In the genomic region with DNA sequence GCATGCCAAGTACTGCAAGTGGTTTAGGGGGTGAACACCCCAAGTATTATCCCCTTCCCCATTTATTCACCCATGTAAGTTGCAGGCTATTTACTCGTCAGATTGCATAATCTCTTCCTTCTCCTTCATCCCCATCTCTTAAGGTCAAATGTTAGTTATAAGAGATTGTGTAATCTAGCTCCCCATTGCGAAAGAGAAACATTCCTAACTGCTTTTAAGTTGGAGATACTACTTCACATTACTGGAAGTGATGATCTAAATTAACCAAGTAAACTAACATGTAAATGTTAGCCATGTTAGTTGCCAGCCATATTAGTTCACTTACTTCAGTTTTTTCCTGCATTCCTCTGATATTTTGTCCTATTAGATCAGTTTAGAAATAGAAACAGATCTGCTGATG, we compare ENCODE assay signal across 2 cellular contexts.
TF ChIP-seq lines count a peak whose summit lies in the region.

No MANE protein-coding gene starts in this region.

TF ChIP-seq in A549, 52 proteins besides CTCF, POLR2A, EP300 and RAD21:
- TF ChIP-seq, protein P1, sequence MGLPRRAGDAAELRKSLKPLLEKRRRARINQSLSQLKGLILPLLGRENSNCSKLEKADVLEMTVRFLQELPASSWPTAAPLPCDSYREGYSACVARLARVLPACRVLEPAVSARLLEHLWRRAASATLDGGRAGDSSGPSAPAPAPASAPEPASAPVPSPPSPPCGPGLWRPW (IDR thresholded peaks at IDR 0.05): peak; percentile 93
- TF ChIP-seq, protein P2, sequence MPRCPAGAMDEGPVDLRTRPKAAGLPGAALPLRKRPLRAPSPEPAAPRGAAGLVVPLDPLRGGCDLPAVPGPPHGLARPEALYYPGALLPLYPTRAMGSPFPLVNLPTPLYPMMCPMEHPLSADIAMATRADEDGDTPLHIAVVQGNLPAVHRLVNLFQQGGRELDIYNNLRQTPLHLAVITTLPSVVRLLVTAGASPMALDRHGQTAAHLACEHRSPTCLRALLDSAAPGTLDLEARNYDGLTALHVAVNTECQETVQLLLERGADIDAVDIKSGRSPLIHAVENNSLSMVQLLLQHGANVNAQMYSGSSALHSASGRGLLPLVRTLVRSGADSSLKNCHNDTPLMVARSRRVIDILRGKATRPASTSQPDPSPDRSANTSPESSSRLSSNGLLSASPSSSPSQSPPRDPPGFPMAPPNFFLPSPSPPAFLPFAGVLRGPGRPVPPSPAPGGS (IDR thresholded peaks at IDR 0.05): peak; percentile 55; the same call in 1 of the 3 replicates
- TF ChIP-seq, protein P3, sequence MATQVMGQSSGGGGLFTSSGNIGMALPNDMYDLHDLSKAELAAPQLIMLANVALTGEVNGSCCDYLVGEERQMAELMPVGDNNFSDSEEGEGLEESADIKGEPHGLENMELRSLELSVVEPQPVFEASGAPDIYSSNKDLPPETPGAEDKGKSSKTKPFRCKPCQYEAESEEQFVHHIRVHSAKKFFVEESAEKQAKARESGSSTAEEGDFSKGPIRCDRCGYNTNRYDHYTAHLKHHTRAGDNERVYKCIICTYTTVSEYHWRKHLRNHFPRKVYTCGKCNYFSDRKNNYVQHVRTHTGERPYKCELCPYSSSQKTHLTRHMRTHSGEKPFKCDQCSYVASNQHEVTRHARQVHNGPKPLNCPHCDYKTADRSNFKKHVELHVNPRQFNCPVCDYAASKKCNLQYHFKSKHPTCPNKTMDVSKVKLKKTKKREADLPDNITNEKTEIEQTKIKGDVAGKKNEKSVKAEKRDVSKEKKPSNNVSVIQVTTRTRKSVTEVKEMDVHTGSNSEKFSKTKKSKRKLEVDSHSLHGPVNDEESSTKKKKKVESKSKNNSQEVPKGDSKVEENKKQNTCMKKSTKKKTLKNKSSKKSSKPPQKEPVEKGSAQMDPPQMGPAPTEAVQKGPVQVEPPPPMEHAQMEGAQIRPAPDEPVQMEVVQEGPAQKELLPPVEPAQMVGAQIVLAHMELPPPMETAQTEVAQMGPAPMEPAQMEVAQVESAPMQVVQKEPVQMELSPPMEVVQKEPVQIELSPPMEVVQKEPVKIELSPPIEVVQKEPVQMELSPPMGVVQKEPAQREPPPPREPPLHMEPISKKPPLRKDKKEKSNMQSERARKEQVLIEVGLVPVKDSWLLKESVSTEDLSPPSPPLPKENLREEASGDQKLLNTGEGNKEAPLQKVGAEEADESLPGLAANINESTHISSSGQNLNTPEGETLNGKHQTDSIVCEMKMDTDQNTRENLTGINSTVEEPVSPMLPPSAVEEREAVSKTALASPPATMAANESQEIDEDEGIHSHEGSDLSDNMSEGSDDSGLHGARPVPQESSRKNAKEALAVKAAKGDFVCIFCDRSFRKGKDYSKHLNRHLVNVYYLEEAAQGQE (IDR thresholded peaks at IDR 0.05): no peak
- TF ChIP-seq HOXA7 (CRISPR knock-in tag; IDR thresholded peaks at IDR 0.05): no peak
- TF ChIP-seq HOXB13 (CRISPR knock-in tag; IDR thresholded peaks at IDR 0.05; ENCODE audit: low read depth): no peak
- peak; percentile 96 to 97 for TF ChIP-seq CEBPB (IDR thresholded peaks at IDR 0.05)
- no peak for TF ChIP-seq GATA3 (IDR thresholded peaks at IDR 0.05; ENCODE audit: borderline replicate concordance)
- TF ChIP-seq SREBF2 (IDR thresholded peaks at IDR 0.05): no peak
- TF ChIP-seq JUNB (IDR thresholded peaks at IDR 0.05): 0 out of 2 replicates have a peak, but pooled peaks have one; percentile 20
- TF ChIP-seq, protein P4, sequence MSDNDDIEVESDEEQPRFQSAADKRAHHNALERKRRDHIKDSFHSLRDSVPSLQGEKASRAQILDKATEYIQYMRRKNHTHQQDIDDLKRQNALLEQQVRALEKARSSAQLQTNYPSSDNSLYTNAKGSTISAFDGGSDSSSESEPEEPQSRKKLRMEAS (IDR thresholded peaks at IDR 0.05): no peak
- no peak for TF ChIP-seq HEYL (CRISPR knock-in tag; IDR thresholded peaks at IDR 0.05)
TF ChIP-seq in A549: peak in this region for 4.

TF ChIP-seq in H1, 55 proteins besides CTCF, POLR2A, EP300 and RAD21:
- TF ChIP-seq CTBP2 (IDR thresholded peaks at IDR 0.05; ENCODE audit: borderline replicate concordance, insufficient read depth, insufficient read length, low read length) (no peak), CEBPB (IDR thresholded peaks at IDR 0.05; ENCODE audit: low read depth, low read length) (peak; percentile 72; the same call in 1 of the 2 replicates)
